1 cellular context compared by ENCODE assay signal in genomic region chr6:159100789-159101182, GRCh38.
TF ChIP-seq lines count a peak whose summit lies in the region.

No MANE protein-coding gene starts in this region.

TF ChIP-seq in GM12878, 131 proteins besides CTCF, POLR2A, EP300 and RAD21:
- peak; percentile 20; the same call in 1 of the 2 replicates for TF ChIP-seq NR2F1 (conservative IDR thresholded peaks at IDR 0.05)
- TF ChIP-seq TAF1 (IDR thresholded peaks at IDR 0.05; ENCODE audit: borderline replicate concordance, low read depth, low read length) = no peak
- TF ChIP-seq CUX1 (IDR thresholded peaks at IDR 0.05; ENCODE audit: insufficient replicate concordance, low read depth, low read length) = no peak
